In genomic region chr16:11836653-11837244, GRCh38 we compare ENCODE assay signal across 11 cellular contexts. TPM values are rescaled to one million over a fixed set of nuclear protein-coding genes. Genes with fewer than 3 reads are reported as not detected.
DNase-seq lines count a peak whose midpoint lies in the region.
"Had no signal": no experiment of that assay in that cellular context is flagged by ENCODE, and none has a peak within 500 bp of the region (broad histone marks: within the 10 kb centered on the region; RNA-seq: fewer than 3 reads in every experiment).

No MANE protein-coding gene starts in this region.

- peak overlapping the region; percentile 87 for H3K27ac ChIP-seq in epithelial cell of prostate

- H3K27me3 ChIP-seq in NT2/D1 (ENCODE audit: insufficient read depth, insufficient read length), result no peaks in the 10 kb centered on the region

- H3K4me1 ChIP-seq in NT2/D1 (ENCODE audit: insufficient read depth, insufficient read length), result peaks cover 3% of the 10 kb centered on the region

- no peak overlapping the region for H3K4me3 ChIP-seq in NT2/D1 (ENCODE audit: insufficient read length, low read depth)

- no peak overlapping the region for H3K9ac ChIP-seq in NT2/D1 (ENCODE audit: insufficient read length, low read depth)

- peak; percentile 41 for DNase-seq in GM04504 (ENCODE audit: low read depth)
- DNase-seq in NT2/D1 (ENCODE audit: low read depth, low spot score), result peak; percentile 43
- DNase-seq in epithelial cell of prostate (ENCODE audit: low read depth, low spot score), result no peak
- DNase-seq in renal cortical epithelial cell (ENCODE audit: low read depth), result peak; percentile 81
- no peak for DNase-seq in superior temporal gyrus (ENCODE audit: extremely low spot score)
- no peak for DNase-seq in DMS114 treated with DMSO at 0.1 percent for 48 hours (lab: John Stamatoyannopoulos, UW; ENCODE audit: unreplicated experiment)
- no peak for DNase-seq in activated CD8-positive, alpha-beta memory T cell treated with anti-CD3 and anti-CD28 coated beads for 24 hours
- DNase-seq in retina, result no peak
- DNase-seq: effector CD8-positive, alpha-beta T cell; NCI-H146; stimulated activated CD4-positive, alpha-beta T cell treated with anti-CD3 and anti-CD28 coated beads, Interleukin-4, amount 100 ng/mL, for 1 hour had no signal

- no peaks in the 10 kb centered on the region for H3K9me3 ChIP-seq in NT2/D1 (ENCODE audit: insufficient read depth, low read length)

- H3K36me3 ChIP-seq in NT2/D1 (ENCODE audit: insufficient read depth, insufficient read length, low read length), result peaks cover 63% of the 10 kb centered on the region

RNA-seq across cellular contexts. Expression of gene RSL1D1, which starts 14.6 kb away (rescaled TPM):
- total RNA-seq in renal cortical epithelial cell, result 92.6 and 173 TPM in 2 replicates

RNA-seq across cellular contexts. Expression of gene ZC3H7A, which starts 39.7 kb away (rescaled TPM):
- total RNA-seq in renal cortical epithelial cell, result 34.2 and 77.0 TPM in 2 replicates

Comparison
In these comparisons a context has a peak if more than half of its experiments do, and no peak if none do; other contexts are left out.
1. DNase-seq: peak in GM04504 (single experiment), NT2/D1 (single experiment) and renal cortical epithelial cell (single experiment); none in epithelial cell of prostate (single experiment), superior temporal gyrus (single experiment), DMS114 treated with DMSO at 0.1 percent for 48 hours (single experiment), activated CD8-positive, alpha-beta memory T cell treated with anti-CD3 and anti-CD28 coated beads for 24 hours (single experiment) and retina (single experiment).